Comparison of ENCODE assay signal across 8 cellular contexts in genomic region chr6:116876635-116877611, GRCh38. TPM values are rescaled to one million over a fixed set of nuclear protein-coding genes. Genes with fewer than 3 reads are reported as not detected.
A peak's percentile ranks its signal among the peaks of the same experiment; 100 is the strongest.
DNase-seq lines count a peak whose midpoint lies in the region; ATAC-seq and TF ChIP-seq lines count a peak whose summit lies in the region.
"Had no signal": no experiment of that assay in that cellular context is flagged by ENCODE, and none has a peak within 500 bp of the region (broad histone marks: within the 10 kb centered on the region; RNA-seq: fewer than 3 reads in every experiment).

A gene with protein sequence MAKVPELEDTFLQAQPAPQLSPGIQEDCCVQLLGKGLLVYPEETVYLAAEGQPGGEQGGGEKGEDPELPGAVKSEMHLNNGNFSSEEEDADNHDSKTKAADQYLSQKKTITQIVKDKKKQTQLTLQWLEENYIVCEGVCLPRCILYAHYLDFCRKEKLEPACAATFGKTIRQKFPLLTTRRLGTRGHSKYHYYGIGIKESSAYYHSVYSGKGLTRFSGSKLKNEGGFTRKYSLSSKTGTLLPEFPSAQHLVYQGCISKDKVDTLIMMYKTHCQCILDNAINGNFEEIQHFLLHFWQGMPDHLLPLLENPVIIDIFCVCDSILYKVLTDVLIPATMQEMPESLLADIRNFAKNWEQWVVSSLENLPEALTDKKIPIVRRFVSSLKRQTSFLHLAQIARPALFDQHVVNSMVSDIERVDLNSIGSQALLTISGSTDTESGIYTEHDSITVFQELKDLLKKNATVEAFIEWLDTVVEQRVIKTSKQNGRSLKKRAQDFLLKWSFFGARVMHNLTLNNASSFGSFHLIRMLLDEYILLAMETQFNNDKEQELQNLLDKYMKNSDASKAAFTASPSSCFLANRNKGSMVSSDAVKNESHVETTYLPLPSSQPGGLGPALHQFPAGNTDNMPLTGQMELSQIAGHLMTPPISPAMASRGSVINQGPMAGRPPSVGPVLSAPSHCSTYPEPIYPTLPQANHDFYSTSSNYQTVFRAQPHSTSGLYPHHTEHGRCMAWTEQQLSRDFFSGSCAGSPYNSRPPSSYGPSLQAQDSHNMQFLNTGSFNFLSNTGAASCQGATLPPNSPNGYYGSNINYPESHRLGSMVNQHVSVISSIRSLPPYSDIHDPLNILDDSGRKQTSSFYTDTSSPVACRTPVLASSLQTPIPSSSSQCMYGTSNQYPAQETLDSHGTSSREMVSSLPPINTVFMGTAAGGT (plus strand): TSS chr6:116877242. CDS start chr6:116877276, 34 bp downstream.

- TF ChIP-seq CTCF in H9 (conservative IDR thresholded peaks at IDR 0.05) (no peak), RWPE2 (IDR thresholded peaks at IDR 0.05; ENCODE audit: poor library complexity, severe bottlenecking) (no peak)

- H3K4me1 ChIP-seq in H9 (ENCODE audit: insufficient read depth, low read length) (no peaks in the 10 kb centered on the region), RWPE2 (ENCODE audit: insufficient read depth, poor library complexity, severe bottlenecking) (no peaks in the 10 kb centered on the region), right cardiac atrium (ENCODE audit: control insufficient read depth, insufficient read depth, low read length) (no peaks in the 10 kb centered on the region)

- H3K27me3 Mint-ChIP-seq in H9 (ENCODE audit: low read depth), result peaks cover 50% of the 10 kb centered on the region

- peaks cover 14% of the 10 kb centered on the region for H3K27me3 ChIP-seq in H9 (ENCODE audit: insufficient read depth, low read length)
- peaks cover 68% of the 10 kb centered on the region for H3K27me3 ChIP-seq in RWPE2 (ENCODE audit: insufficient read depth, poor library complexity, severe bottlenecking)
- no peaks in the 10 kb centered on the region for H3K27me3 ChIP-seq in right cardiac atrium (ENCODE audit: control insufficient read depth, insufficient read depth)

- peaks cover 9 to 12% of the 10 kb centered on the region in 2 experiments for H3K4me1 Mint-ChIP-seq in H9

- no peak within 1 kb of the TSS for H3K56ac ChIP-seq in H9 (ENCODE audit: insufficient read length, low read depth, low read length)

- peak within 1 kb of the TSS; percentile 29 for H2AFZ ChIP-seq in H9 (ENCODE audit: low read length)

- peak within 1 kb of the TSS; percentile 50 for H3K4me2 ChIP-seq in H9 (ENCODE audit: insufficient read depth, insufficient read length, low read length)

- WGBS in H9 (ENCODE audit: extremely low coverage, insufficient read length, low lambda C conversion rate), result no CpG with 5 or more reads among the region's 73 CpGs
- 2% methylated on average over 73 of the region's 73 CpGs for WGBS in right cardiac atrium

- no peak within 1 kb of the TSS for H3K9ac ChIP-seq in H9 (ENCODE audit: extremely low read depth, insufficient read length, low read length)

- H3K4me3 Mint-ChIP-seq in H9, result peak within 1 kb of the TSS; percentile 81 to 94

- no peak within 1 kb of the TSS for H3K18ac ChIP-seq in H9 (ENCODE audit: insufficient read length, low read depth, low read length)

- peak; percentile 63 for DNase-seq in H9
- DNase-seq in RWPE2 (ENCODE audit: low spot score), result no peak
- DNase-seq in right cardiac atrium, result peak in 1 of 3 donors; percentile 32
- DNase-seq in skeletal muscle cell (ENCODE audit: low read depth), result no peak
- no peak for DNase-seq in foreskin melanocyte

- peaks cover 12% of the 10 kb centered on the region for H3K23me2 ChIP-seq in H9 (ENCODE audit: insufficient read length, low read depth, low read length, poor library complexity, severe bottlenecking)

- H3K27ac ChIP-seq in H9 (ENCODE audit: insufficient read length, low read depth, low read length), result no peak within 1 kb of the TSS
- no peak within 1 kb of the TSS for H3K27ac ChIP-seq in RWPE2 (ENCODE audit: poor library complexity, severe bottlenecking)
- H3K27ac ChIP-seq in right cardiac atrium (ENCODE audit: low read length), result no peak within 1 kb of the TSS

- H4K5ac ChIP-seq in H9 (ENCODE audit: insufficient read length, low read depth, low read length), result no peak within 1 kb of the TSS

- no peak within 1 kb of the TSS for H2AK5ac ChIP-seq in H9 (ENCODE audit: insufficient read length, low read length)

- H2BK12ac ChIP-seq in H9 (ENCODE audit: insufficient read length, low read depth, low read length), result no peak within 1 kb of the TSS

- peak; percentile 64 for ATAC-seq in RWPE2 (ENCODE audit: low read depth)
- peak in 1 of 2 donors; percentile 63 for ATAC-seq in right cardiac atrium
- ATAC-seq in HG02884 (IDR thresholded peaks at IDR 0.05; ENCODE audit: unreplicated experiment), result no peak
- no peak for ATAC-seq in GM21723 (IDR thresholded peaks at IDR 0.05; ENCODE audit: unreplicated experiment)
- ATAC-seq: HCT116 had no signal

- no peak within 1 kb of the TSS for H3K4ac ChIP-seq in H9 (ENCODE audit: low read depth, low read length)

- H2BK5ac ChIP-seq in H9 (ENCODE audit: insufficient read length, low read length), result no peak within 1 kb of the TSS

- peaks cover 9 to 11% of the 10 kb centered on the region in 2 experiments for H3K9me3 Mint-ChIP-seq in H9

- no peak within 1 kb of the TSS for H3K23ac ChIP-seq in H9 (ENCODE audit: insufficient read length, low read depth, low read length)

- peak within 1 kb of the TSS; percentile 9 for H3K4me3 ChIP-seq in RWPE2 (ENCODE audit: severe bottlenecking)
- peak within 1 kb of the TSS; percentile 43 for H3K4me3 ChIP-seq in right cardiac atrium (ENCODE audit: low read length)
- H3K4me3 ChIP-seq in skeletal muscle cell (ENCODE audit: low read depth, low read length), result peak within 1 kb of the TSS; percentile 3

- H2BK15ac ChIP-seq in H9 (ENCODE audit: low read depth, low read length), result no peak within 1 kb of the TSS

- intact Hi-C loops in right cardiac atrium (cut with DNase I), result no loop called here

- peaks cover 0 to 5% (median 3%) of the 10 kb centered on the region in 3 experiments; a peak in 4 of 7 replicates for H3K36me3 Mint-ChIP-seq in H9 (ENCODE audit: insufficient read depth in 1 of 3, low read depth in 3 of 3)

- no peak within 1 kb of the TSS for H2BK120ac ChIP-seq in H9 (ENCODE audit: low read depth, low read length, poor library complexity, severe bottlenecking)

- H4K20me1 ChIP-seq in H9 (ENCODE audit: control insufficient read depth, insufficient read depth, insufficient read length), result no peaks in the 10 kb centered on the region

- no peak within 1 kb of the TSS for H4K91ac ChIP-seq in H9 (ENCODE audit: insufficient read length, low read depth, low read length)

- H3K14ac ChIP-seq in H9 (ENCODE audit: insufficient read depth, low read length), result no peak within 1 kb of the TSS

- H3K79me1 ChIP-seq in H9 (ENCODE audit: insufficient read depth, low read depth, low read length, poor library complexity, severe bottlenecking), result no peaks in the 10 kb centered on the region

- H3K27ac Mint-ChIP-seq in H9, result no peak within 1 kb of the TSS

- H3K36me3 ChIP-seq in RWPE2 (ENCODE audit: low read depth), result no peaks in the 10 kb centered on the region

- H4K8ac ChIP-seq in H9 (replicated peaks; ENCODE audit: insufficient read length, low read depth, low read length), result no peak within 1 kb of the TSS

- H3K79me2 ChIP-seq in H9 (ENCODE audit: insufficient read depth, low read length), result no peaks in the 10 kb centered on the region

- H2BK20ac ChIP-seq in H9 (ENCODE audit: low read depth, low read length, poor library complexity, severe bottlenecking), result no peak within 1 kb of the TSS

- H3K9me3 ChIP-seq in H9 (ENCODE audit: control insufficient read depth, low read depth, low read length) (no peaks in the 10 kb centered on the region), RWPE2 (ENCODE audit: severe bottlenecking) (no peaks in the 10 kb centered on the region), right cardiac atrium (ENCODE audit: control insufficient read depth, low read length) (peaks cover 2% of the 10 kb centered on the region)

- H3T11ph ChIP-seq in H9 (ENCODE audit: low read length), result no peak within 1 kb of the TSS

RNA-seq across cellular contexts. Expression of the gene that starts here (rescaled TPM):
- total RNA-seq in H9 (2021) (not detected in 2 replicates), right cardiac atrium (not detected)
- polyA plus RNA-seq in right cardiac atrium, result not detected

Comparison
In these comparisons a context has a peak if more than half of its experiments do, and no peak if none do; other contexts are left out.
1. Peak in DNase-seq and H3K4me2 ChIP-seq in H9; RNA of the gene not detected or under 1 TPM.